ENCODE assay signal across 17 cellular contexts in the genomic region with DNA sequence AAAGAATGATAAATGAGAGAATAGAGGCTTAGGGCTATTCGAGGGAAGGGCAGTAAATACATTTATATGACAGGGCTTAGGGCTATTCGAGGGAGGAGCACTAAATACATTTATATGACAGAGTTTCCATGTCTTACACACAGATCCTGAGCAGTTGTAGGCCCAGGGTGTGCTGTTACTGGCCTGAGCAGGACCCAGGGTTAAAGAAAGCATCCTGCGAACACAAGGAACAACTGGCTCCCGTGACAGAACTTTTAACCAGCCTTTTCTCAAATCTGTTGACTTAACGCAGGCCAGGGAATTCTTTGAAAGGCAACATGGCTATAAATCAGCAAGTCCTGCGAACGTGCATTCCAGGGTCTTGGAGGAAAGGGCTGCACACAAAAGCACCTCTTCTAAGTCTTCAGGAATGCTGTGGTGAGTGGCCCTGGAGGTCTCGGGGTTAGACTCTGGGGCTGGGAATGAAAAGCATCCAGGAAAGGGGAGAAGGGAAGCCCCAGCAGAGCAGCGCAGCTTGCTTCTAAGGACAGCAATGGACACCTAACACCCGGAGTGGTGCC. TPM values are rescaled to one million over a fixed set of nuclear protein-coding genes. Genes with fewer than 3 reads are reported as not detected.
DNase-seq lines count a peak whose midpoint lies in the region; ATAC-seq, FAIRE-seq and TF ChIP-seq lines count a peak whose summit lies in the region.
"Had no signal": no experiment of that assay in that cellular context is flagged by ENCODE, and none has a peak within 500 bp of the region (broad histone marks: within the 10 kb centered on the region; RNA-seq: fewer than 3 reads in every experiment).

No MANE protein-coding gene starts in this region.

- H3K4me1 ChIP-seq in ACC112 (ENCODE audit: control insufficient read depth, insufficient read depth, low read length, unreplicated experiment) = peaks cover 26% of the 10 kb centered on the region
- peaks cover 31% of the 10 kb centered on the region for H3K4me1 ChIP-seq in mesodermal cell (ENCODE audit: control insufficient read depth, insufficient read depth, low read length, poor library complexity, severe bottlenecking)
- H3K4me1 ChIP-seq in small intestine (ENCODE audit: control insufficient read depth in 2 of 2, insufficient read depth in 1 of 2, low read depth in 1 of 2, low read length in 1 of 2) = no peaks in the 10 kb centered on the region

- H3K9me3 ChIP-seq in mesodermal cell (ENCODE audit: control insufficient read depth, low read length) = peaks cover 25% of the 10 kb centered on the region
- no peaks in the 10 kb centered on the region for H3K9me3 ChIP-seq in small intestine (ENCODE audit: control insufficient read depth, low read depth)
- H3K9me3 ChIP-seq: suprapubic skin had no signal

- H3K36me3 ChIP-seq in ACC112 (ENCODE audit: insufficient read depth, low read length) (no peaks in the 10 kb centered on the region), mesodermal cell (ENCODE audit: control insufficient read depth, insufficient read depth, low read length) (no peaks in the 10 kb centered on the region), small intestine (ENCODE audit: control insufficient read depth in 2 of 2, insufficient read depth in 2 of 2, low read length in 2 of 2) (no peaks in the 10 kb centered on the region)
- H3K36me3 ChIP-seq: suprapubic skin had no signal

- TF ChIP-seq CTCF in HFF-Myc (IDR thresholded peaks at IDR 0.05; ENCODE audit: low read depth, low read length, missing control alignments) (no peak), chondrocyte (IDR thresholded peaks at IDR 0.05) (no peak)

- no peak for FAIRE-seq in small intestine (lab: Jason Lieb, UNC)
- FAIRE-seq: GM18507 had no signal

- peaks cover 4% of the 10 kb centered on the region for H3K9me3 Mint-ChIP-seq in chondrocyte (ENCODE audit: low read depth)
- H3K9me3 Mint-ChIP-seq: activated naive CD4-positive, alpha-beta T cell treated with anti-CD3 and anti-CD28 coated beads, Interleukin-2, amount 50 U/mL, for 72 hours had no signal

- no peaks in the 10 kb centered on the region for H3K36me3 Mint-ChIP-seq in chondrocyte (ENCODE audit: low read depth)
- H3K36me3 Mint-ChIP-seq: activated naive CD4-positive, alpha-beta T cell treated with anti-CD3 and anti-CD28 coated beads, Interleukin-2, amount 50 U/mL, for 72 hours had no signal

- ATAC-seq in HG02884 (IDR thresholded peaks at IDR 0.05; ENCODE audit: unreplicated experiment) (no peak), GM19035 (IDR thresholded peaks at IDR 0.05; ENCODE audit: unreplicated experiment) (no peak)
- ATAC-seq: activated naive CD4-positive, alpha-beta T cell treated with anti-CD3 and anti-CD28 coated beads, Interleukin-2, amount 50 U/mL, for 72 hours had no signal

- H3K4me3 Mint-ChIP-seq in chondrocyte (ENCODE audit: unreplicated experiment) = no peak overlapping the region

- H3K27ac Mint-ChIP-seq in chondrocyte (ENCODE audit: unreplicated experiment) = peak overlapping the region; percentile 76
- H3K27ac Mint-ChIP-seq: activated naive CD4-positive, alpha-beta T cell treated with anti-CD3 and anti-CD28 coated beads, Interleukin-2, amount 50 U/mL, for 72 hours had no signal

- no peaks in the 10 kb centered on the region for H3K79me2 ChIP-seq in ACC112 (ENCODE audit: control insufficient read depth, insufficient read depth, low read length, unreplicated experiment)

- peaks cover 32% of the 10 kb centered on the region for H3K4me1 Mint-ChIP-seq in chondrocyte (ENCODE audit: low read depth)

- DNase-seq in HFF-Myc (ENCODE audit: extremely low read depth, low read depth) = peak; percentile 68
- no peak for DNase-seq in chondrocyte (ENCODE audit: low spot score)
- no peak for DNase-seq in small intestine
- no peak for DNase-seq in dedifferentiated amniotic fluid mesenchymal stem cell (ENCODE audit: extremely low spot score)
- DNase-seq: 8988T, cortex of kidney, DND-41, head of caudate nucleus, NCI-H1105 treated with DMSO at 0.1 percent for 48 hours had no signal

- WGBS in mesodermal cell (ENCODE audit: insufficient coverage in 2 of 2), 2 experiments = 75 to 82% methylated on average over 8 to 10 of the region's 10 CpGs
- 81 to 84% (median 83%) methylated on average over 10 of the region's 10 CpGs for WGBS in small intestine, 3 donors

- H3K27me3 ChIP-seq in ACC112 (ENCODE audit: insufficient read depth, low read length) (no peaks in the 10 kb centered on the region), small intestine (ENCODE audit: control insufficient read depth in 2 of 2, insufficient read depth in 2 of 2, low read length in 2 of 2) (no peaks in the 10 kb centered on the region)
- H3K27me3 ChIP-seq: suprapubic skin had no signal

- no peaks in the 10 kb centered on the region for H3K27me3 Mint-ChIP-seq in chondrocyte (ENCODE audit: low read depth)

- H2AFZ ChIP-seq in ACC112 (ENCODE audit: low read length, unreplicated experiment) = peak overlapping the region; percentile 43

- H3K27ac ChIP-seq in ACC112 (ENCODE audit: low read depth, low read length) (no peak overlapping the region), mesodermal cell (ENCODE audit: low read depth, low read length, severe bottlenecking) (peak overlapping the region; percentile 90), small intestine (ENCODE audit: low read depth in 1 of 2, low read length in 1 of 2) (no peak overlapping the region)
- H3K27ac ChIP-seq: suprapubic skin had no signal

- no peak overlapping the region for H3K4me3 ChIP-seq in ACC112 (ENCODE audit: low read depth, low read length)
- no peak overlapping the region for H3K4me3 ChIP-seq in HFF-Myc (replicated peaks; ENCODE audit: low read depth, low read length)
- no peak overlapping the region for H3K4me3 ChIP-seq in mesodermal cell (ENCODE audit: extremely low read depth, insufficient read depth, low read length, poor library complexity, severe bottlenecking)
- no peak overlapping the region for H3K4me3 ChIP-seq in small intestine (ENCODE audit: low read depth in 1 of 2, low read length in 2 of 2)
- H3K4me3 ChIP-seq: suprapubic skin had no signal

RNA-seq across cellular contexts. Expression of gene ANKRD55, which starts 45.2 kb away (rescaled TPM):
- total RNA-seq in chondrocyte = not detected in 3 replicates
- 0.55 TPM for polyA plus RNA-seq in mesodermal cell (2013, experiment 1 of 2)
- polyA plus RNA-seq in mesodermal cell (2013, experiment 2 of 2) = 0.86 TPM
- polyA plus RNA-seq in small intestine = under 1 TPM in 1 of 3 donors, not detected in 2; 0.10 TPM
- total RNA-seq: NCI-H460 had no signal
